8 cellular contexts compared by ENCODE assay signal in genomic region chr7:5423844-5424688, GRCh38. TPM values are rescaled to one million over a fixed set of nuclear protein-coding genes. Genes with fewer than 3 reads are reported as not detected.
DNase-seq lines count a peak whose midpoint lies in the region; ATAC-seq and TF ChIP-seq lines count a peak whose summit lies in the region.

No MANE protein-coding gene starts in this region.

- H3K4me1 ChIP-seq in RWPE2 (ENCODE audit: insufficient read depth, poor library complexity, severe bottlenecking) (no peaks in the 10 kb centered on the region), body of pancreas (peaks cover 25% of the 10 kb centered on the region)

- TF ChIP-seq CTCF in RWPE2 (IDR thresholded peaks at IDR 0.05; ENCODE audit: poor library complexity, severe bottlenecking), result no peak
- no peak for TF ChIP-seq CTCF in body of pancreas (IDR thresholded peaks at IDR 0.05)

- peak overlapping the region; percentile 69 for H3K4me3 ChIP-seq in RWPE2 (ENCODE audit: severe bottlenecking)
- H3K4me3 ChIP-seq in body of pancreas, result peak overlapping the region; percentile 51 to 96

- peak overlapping the region; percentile 62 for H3K4me3 Mint-ChIP-seq in activated CD4-positive, alpha-beta T cell treated with anti-CD3 and anti-CD28 coated beads for 36 hours

- peak in 2 of 3 donors; percentile 53 to 62 for TF ChIP-seq POLR2A in body of pancreas (IDR thresholded peaks at IDR 0.05)

- peaks cover 35% of the 10 kb centered on the region for H3K4me1 Mint-ChIP-seq in activated CD4-positive, alpha-beta T cell treated with anti-CD3 and anti-CD28 coated beads for 36 hours

- H3K9me3 ChIP-seq in RWPE2 (ENCODE audit: severe bottlenecking), result no peaks in the 10 kb centered on the region
- no peaks in the 10 kb centered on the region for H3K9me3 ChIP-seq in body of pancreas

- H3K36me3 ChIP-seq in RWPE2 (ENCODE audit: low read depth) (no peaks in the 10 kb centered on the region), body of pancreas (replicated peaks in 1 of 2; ENCODE audit: insufficient read depth in 1 of 2, low read depth in 2 of 2) (no peaks in the 10 kb centered on the region)

- CTCF ChIA-PET in activated CD4-positive, alpha-beta T cell treated with anti-CD3 and anti-CD28 coated beads for 36 hours (lab: Charles Lee), result interaction anchor here (0.8 kb wide), 1 partner anchor 184 kb away, joined by 4 read pairs; no protein-coding TSS in a partner anchor

- no peaks in the 10 kb centered on the region for H3K9me3 Mint-ChIP-seq in activated CD4-positive, alpha-beta T cell treated with anti-CD3 and anti-CD28 coated beads for 36 hours (ENCODE audit: low read depth)

- DNase-seq in activated CD4-positive, alpha-beta T cell treated with anti-CD3 and anti-CD28 coated beads for 36 hours, result peak; percentile 70
- no peak for DNase-seq in activated CD4-positive, alpha-beta T cell treated with anti-CD3 and anti-CD28 coated beads for 1 hour
- DNase-seq in MV-4-11 (lab: John Stamatoyannopoulos, UW) (peak; percentile 89), RWPE2 (ENCODE audit: low spot score) (peak; percentile 94), body of pancreas (peak; percentile 96 to 98 (median 96)), hepatic stellate cell (ENCODE audit: low spot score) (peak; percentile 94), pons (ENCODE audit: low spot score) (peak; percentile 99)

- POLR2A ChIA-PET in activated CD4-positive, alpha-beta T cell treated with anti-CD3 and anti-CD28 coated beads for 36 hours (lab: Charles Lee), result interaction anchor here (0.6 kb wide), 1 partner anchor 54 kb away, joined by 5 read pairs; no protein-coding TSS in a partner anchor

- H3K27ac Mint-ChIP-seq in activated CD4-positive, alpha-beta T cell treated with anti-CD3 and anti-CD28 coated beads for 36 hours, result no peak overlapping the region

- H3K27ac ChIP-seq in RWPE2 (ENCODE audit: poor library complexity, severe bottlenecking) (peak overlapping the region; percentile 98), body of pancreas (peak overlapping the region; percentile 98 to 100 (median 98))

- 0 to 1% methylated on average over 39 to 56 of the region's 56 CpGs for WGBS in body of pancreas, 2 donors

- H3K27me3 Mint-ChIP-seq in activated CD4-positive, alpha-beta T cell treated with anti-CD3 and anti-CD28 coated beads for 36 hours, result peaks cover 56% of the 10 kb centered on the region

- ATAC-seq in activated CD4-positive, alpha-beta T cell treated with anti-CD3 and anti-CD28 coated beads for 36 hours, result peak; percentile 60
- ATAC-seq in RWPE2 (ENCODE audit: low read depth), result peak; percentile 3; the same call in 2 of the 3 replicates
- peak; percentile 62 for ATAC-seq in body of pancreas
- no peak for ATAC-seq in GM18498 (IDR thresholded peaks at IDR 0.05; ENCODE audit: unreplicated experiment)

- intact Hi-C loops in activated CD4-positive, alpha-beta T cell treated with anti-CD3 and anti-CD28 coated beads for 36 hours (cut with DNase I, micrococcal nuclease), result loop anchor here (1.0 to 5.0 kb wide), 3 partner anchors 27 to 848 kb away; partner anchors contain the start of gene CYTH3 (in 1 of the 2)
- intact Hi-C loops in body of pancreas (cut with DNase I), result no loop called here

- H3K27me3 ChIP-seq in RWPE2 (ENCODE audit: insufficient read depth, poor library complexity, severe bottlenecking), result no peaks in the 10 kb centered on the region
- no peaks in the 10 kb centered on the region for H3K27me3 ChIP-seq in body of pancreas

- no peaks in the 10 kb centered on the region for H3K36me3 Mint-ChIP-seq in activated CD4-positive, alpha-beta T cell treated with anti-CD3 and anti-CD28 coated beads for 36 hours (ENCODE audit: low read depth)

RNA-seq across cellular contexts. Expression of gene TNRC18, which starts 0.4 kb away (rescaled TPM):
- total RNA-seq in activated CD4-positive, alpha-beta T cell treated with anti-CD3 and anti-CD28 coated beads for 36 hours, result 10 to 100 TPM; 39.4 to 48.6 TPM
- total RNA-seq in body of pancreas, result 100 to 1,000 TPM in 1 of 2 donors, 10 to 100 TPM in 1; 87.9 to 201 TPM
